7 cellular contexts compared by ENCODE assay signal in genomic region chr14:25375639-25376038, GRCh38.
"Had no signal": no experiment of that assay in that cellular context is flagged by ENCODE, and none has a peak within 500 bp of the region (broad histone marks: within the 10 kb centered on the region; RNA-seq: fewer than 3 reads in every experiment).

No MANE protein-coding gene starts in this region.

- H3K9ac ChIP-seq: KMS-11 had no signal

- H3K27ac ChIP-seq: HL-60, KMS-11 had no signal

- H3K4me2 ChIP-seq: KMS-11 had no signal

- H3K4me3 ChIP-seq: K562 had no signal

- FAIRE-seq: HTR-8/SVneo, K562 had no signal

- ATAC-seq: K562 had no signal

- DNase-seq: IMR-90, KBM-7, KG1 had no signal
